In the genomic region with DNA sequence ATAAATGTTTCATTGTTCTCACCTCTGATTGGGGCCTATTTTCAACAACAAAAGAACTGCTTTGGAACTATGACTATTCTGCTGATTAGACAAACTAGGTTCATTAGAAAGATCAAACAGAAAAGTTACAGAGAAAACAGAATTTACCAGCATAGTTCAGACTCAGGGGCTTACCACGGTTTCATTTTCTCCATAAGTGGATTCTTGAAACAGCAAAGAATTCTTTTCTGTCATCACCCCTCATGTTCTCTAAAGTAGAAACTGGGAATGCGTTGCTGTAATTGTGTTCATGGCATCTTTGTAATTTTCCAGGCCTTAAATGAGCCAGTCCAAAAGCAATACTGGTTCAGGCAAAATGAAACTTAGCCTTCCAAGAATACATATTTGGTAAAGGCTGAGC, we compare ENCODE assay signal across 23 cellular contexts.
DNase-seq lines count a peak whose midpoint lies in the region; ATAC-seq and TF ChIP-seq lines count a peak whose summit lies in the region.
"Had no signal": no experiment of that assay in that cellular context is flagged by ENCODE, and none has a peak within 500 bp of the region (broad histone marks: within the 10 kb centered on the region; RNA-seq: fewer than 3 reads in every experiment).

No MANE protein-coding gene starts in this region.

- 3 to 7% methylated on average over 2 of the region's 2 CpGs for WGBS in GM23248 (ENCODE audit: low coverage in 1 of 2, low lambda C conversion rate in 2 of 2, missing lambda C conversion rate in 2 of 2), 2 experiments

- H3K4me2 ChIP-seq in GM23248 (ENCODE audit: unreplicated experiment), result no peak overlapping the region
- H3K4me2 ChIP-seq: BLaER1 had no signal

- CTCF ChIA-PET in CD4-positive, alpha-beta T cell (lab: Charles Lee), result no interaction called here

- intact Hi-C loops in CD4-positive, alpha-beta T cell (cut with DNase I, micrococcal nuclease), result no loop called here
- intact Hi-C loops in tibial artery (cut with DNase I; ENCODE audit: low total_unique reads), result no loop called here

- no peak for TF ChIP-seq CTCF in CD4-positive, alpha-beta T cell (IDR thresholded peaks at IDR 0.05)
- TF ChIP-seq CTCF in coronary artery (IDR thresholded peaks at IDR 0.05) (no peak), tibial artery (IDR thresholded peaks at IDR 0.05) (no peak)

- H3K79me2 ChIP-seq in GM23248 (ENCODE audit: insufficient read depth), result no peaks in the 10 kb centered on the region

- H3K4me1 ChIP-seq in GM23248 (ENCODE audit: insufficient read depth), result no peaks in the 10 kb centered on the region; the same call in 1 of the 2 replicates
- H3K4me1 ChIP-seq in tibial artery, result peaks cover 0 to 47% (median 0%) of the 10 kb centered on the region in 4 donors
- H3K4me1 ChIP-seq: BLaER1, Caco-2 had no signal

- in situ Hi-C loops in GM23248 (cut with MboI), result no loop called here

- H2AFZ ChIP-seq in GM23248, result peak overlapping the region; percentile 52

- no peaks in the 10 kb centered on the region for H3K9me3 Mint-ChIP-seq in CD4-positive, alpha-beta T cell
- H3K9me3 Mint-ChIP-seq: IgD-negative memory B cell had no signal

- no peak for ATAC-seq in CD4-positive, alpha-beta T cell (ENCODE audit: poor library complexity)
- ATAC-seq in T-helper 17 cell, result no peak
- ATAC-seq in GM21576 (IDR thresholded peaks at IDR 0.05; ENCODE audit: unreplicated experiment), result no peak
- ATAC-seq: GM12878 had no signal

- no peaks in the 10 kb centered on the region for H3K9me2 ChIP-seq in GM23248 (ENCODE audit: insufficient read depth)

- no peak overlapping the region; the same call in 1 of the 2 replicates for H3K9ac ChIP-seq in GM23248
- H3K9ac ChIP-seq: BLaER1 had no signal

- no peak overlapping the region for H3K4me3 ChIP-seq in GM23248
- peak overlapping the region; percentile 38 for H3K4me3 ChIP-seq in coronary artery
- peak overlapping the region; percentile 13 to 43 for H3K4me3 ChIP-seq in tibial artery
- H3K4me3 ChIP-seq: BLaER1, GM12878 had no signal

- no peak overlapping the region for H3K27ac Mint-ChIP-seq in CD4-positive, alpha-beta T cell
- H3K27ac Mint-ChIP-seq in T-helper 17 cell, result no peak overlapping the region
- H3K27ac Mint-ChIP-seq: CD4-positive, alpha-beta memory T cell; IgD-negative memory B cell had no signal

- H3K36me3 Mint-ChIP-seq in CD4-positive, alpha-beta T cell (ENCODE audit: low read depth), result no peaks in the 10 kb centered on the region
- no peaks in the 10 kb centered on the region for H3K36me3 Mint-ChIP-seq in T-helper 17 cell (ENCODE audit: low read depth)
- H3K36me3 Mint-ChIP-seq: CD4-positive, alpha-beta memory T cell; IgD-negative memory B cell had no signal

- no peaks in the 10 kb centered on the region for H3K27me3 ChIP-seq in CD4-positive, alpha-beta T cell (ENCODE audit: control insufficient read depth, insufficient read depth, low read length)
- H3K27me3 ChIP-seq in GM23248 (replicated peaks; ENCODE audit: insufficient read depth), result no peaks in the 10 kb centered on the region
- no peaks in the 10 kb centered on the region for H3K27me3 ChIP-seq in tibial artery
- H3K27me3 ChIP-seq: BLaER1 had no signal

- H3K4me1 Mint-ChIP-seq in CD4-positive, alpha-beta T cell (ENCODE audit: low read depth), result peaks cover 6% of the 10 kb centered on the region
- no peaks in the 10 kb centered on the region for H3K4me1 Mint-ChIP-seq in T-helper 17 cell
- H3K4me1 Mint-ChIP-seq: CD4-positive, alpha-beta memory T cell had no signal

- no peaks in the 10 kb centered on the region for H3K36me3 ChIP-seq in GM23248 (ENCODE audit: low read depth)
- H3K36me3 ChIP-seq in tibial artery, result no peaks in the 10 kb centered on the region
- H3K36me3 ChIP-seq: BLaER1 had no signal

- peak overlapping the region; percentile 44 for H3K4me3 Mint-ChIP-seq in CD4-positive, alpha-beta T cell
- H3K4me3 Mint-ChIP-seq in T-helper 17 cell, result no peak overlapping the region
- H3K4me3 Mint-ChIP-seq: CD4-positive, alpha-beta memory T cell had no signal

- DNase-seq in CD4-positive, alpha-beta T cell, result no peak
- DNase-seq in GM23248, result no peak
- DNase-seq in coronary artery (ENCODE audit: low spot score), result no peak
- DNase-seq in tibial artery, result no peak
- no peak for DNase-seq in stimulated activated CD4-positive, alpha-beta T cell treated with anti-CD3 and anti-CD28 coated beads, Interleukin-12 subunit alpha, Interleukin-12 subunit beta, amount 100 ng/mL, for 4 hours
- DNase-seq in T-helper 17 cell, result no peak
- DNase-seq: ACHN; Caco-2; CD4-positive, alpha-beta memory T cell; DMS 273 treated with DMSO at 0.1 percent for 48 hours; DMS79 treated with DMSO at 0.1 percent for 48 hours; Karpas-422; NCI-H1417; NCI-H1694 treated with DMSO at 0.1 percent for 48 hours; NCI-H2081 treated with DMSO at 0.1 percent for 48 hours; NCI-H2171 treated with DMSO at 0.1 percent for 48 hours; NCI-H524 treated with DMSO at 0.1 percent for 48 hours; NCI-H82; Right ventricle myocardium superior had no signal

- H4K20me1 ChIP-seq in GM23248 (ENCODE audit: insufficient read depth), result no peaks in the 10 kb centered on the region
- H4K20me1 ChIP-seq: BLaER1 had no signal

- H3K27ac ChIP-seq in CD4-positive, alpha-beta T cell (ENCODE audit: low read depth, low read length), result no peak overlapping the region
- H3K27ac ChIP-seq in GM23248 (no peak overlapping the region), coronary artery (peak overlapping the region; percentile 45 to 74), tibial artery (peak overlapping the region; percentile 57 to 72)
- H3K27ac ChIP-seq: BLaER1 had no signal

- POLR2A ChIA-PET in CD4-positive, alpha-beta T cell (lab: Charles Lee), result no interaction called here

- H3F3A ChIP-seq in GM23248 (ENCODE audit: insufficient read depth), result no peaks in the 10 kb centered on the region; the same call in 1 of the 2 replicates

- no peaks in the 10 kb centered on the region for H3K9me3 ChIP-seq in CD4-positive, alpha-beta T cell (ENCODE audit: control insufficient read depth, low read length)
- H3K9me3 ChIP-seq in GM23248 (ENCODE audit: low read depth) (no peaks in the 10 kb centered on the region), tibial artery (no peaks in the 10 kb centered on the region), T-helper 17 cell (ENCODE audit: control insufficient read depth, low read length, poor library complexity, severe bottlenecking) (no peaks in the 10 kb centered on the region)
- H3K9me3 ChIP-seq: Caco-2 had no signal

- H3K27me3 Mint-ChIP-seq in CD4-positive, alpha-beta T cell, result no peaks in the 10 kb centered on the region
- H3K27me3 Mint-ChIP-seq in T-helper 17 cell, result no peaks in the 10 kb centered on the region
- H3K27me3 Mint-ChIP-seq: CD4-positive, alpha-beta memory T cell; IgD-negative memory B cell had no signal

Comparison
In these comparisons a context has a peak if more than half of its experiments do, and no peak if none do; other contexts are left out.
1. H3K27ac ChIP-seq: peak in coronary artery (2 of 2) and tibial artery (2 of 2); none in CD4-positive, alpha-beta T cell (single experiment) and GM23248 (single experiment).